In the genomic region with DNA sequence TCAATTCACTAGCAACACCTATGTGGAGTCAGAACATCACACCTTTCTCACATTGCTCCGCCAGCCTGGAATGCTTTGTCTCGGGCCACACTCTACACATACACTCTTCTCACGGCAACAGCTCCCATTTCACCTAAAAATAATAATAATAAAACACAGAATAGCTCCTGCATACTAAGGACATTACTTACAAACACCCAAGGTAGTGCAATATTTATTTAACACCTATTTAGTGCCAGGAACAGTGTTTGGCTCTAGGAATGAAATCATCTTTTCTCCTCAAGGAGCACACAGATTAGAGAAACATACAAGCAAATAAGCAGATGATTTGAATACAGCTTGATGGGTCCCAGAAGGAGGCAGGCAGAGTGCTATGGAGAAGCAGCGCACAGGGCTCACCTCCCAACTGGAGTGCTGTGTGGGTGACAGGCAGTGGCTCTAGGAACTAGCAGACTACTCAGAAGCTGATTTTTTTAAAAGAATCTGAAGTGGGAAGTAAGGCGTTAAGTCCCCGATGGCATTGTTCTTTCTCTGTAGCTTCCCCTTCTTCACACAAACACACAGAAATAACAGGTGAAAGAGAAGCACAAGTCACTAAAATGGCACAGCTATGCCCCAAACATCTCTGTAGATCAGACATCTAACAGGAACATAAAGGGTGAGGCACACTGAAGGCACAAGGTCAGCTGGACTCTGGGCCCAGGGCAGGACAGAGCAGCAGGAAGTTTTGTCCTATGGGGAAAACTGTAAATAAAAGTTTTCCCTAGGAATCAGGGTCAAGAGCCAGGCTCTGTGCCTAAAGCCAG, we compare ENCODE assay signal across 1 cellular context.
A peak's percentile ranks its signal among the peaks of the same experiment; 100 is the strongest.
TF ChIP-seq lines count a peak whose summit lies in the region.

No MANE protein-coding gene starts in this region.

TF ChIP-seq in HepG2, 621 proteins besides CTCF, POLR2A, EP300 and RAD21 (continued from another document and continues in another):
- TF ChIP-seq, protein P1, sequence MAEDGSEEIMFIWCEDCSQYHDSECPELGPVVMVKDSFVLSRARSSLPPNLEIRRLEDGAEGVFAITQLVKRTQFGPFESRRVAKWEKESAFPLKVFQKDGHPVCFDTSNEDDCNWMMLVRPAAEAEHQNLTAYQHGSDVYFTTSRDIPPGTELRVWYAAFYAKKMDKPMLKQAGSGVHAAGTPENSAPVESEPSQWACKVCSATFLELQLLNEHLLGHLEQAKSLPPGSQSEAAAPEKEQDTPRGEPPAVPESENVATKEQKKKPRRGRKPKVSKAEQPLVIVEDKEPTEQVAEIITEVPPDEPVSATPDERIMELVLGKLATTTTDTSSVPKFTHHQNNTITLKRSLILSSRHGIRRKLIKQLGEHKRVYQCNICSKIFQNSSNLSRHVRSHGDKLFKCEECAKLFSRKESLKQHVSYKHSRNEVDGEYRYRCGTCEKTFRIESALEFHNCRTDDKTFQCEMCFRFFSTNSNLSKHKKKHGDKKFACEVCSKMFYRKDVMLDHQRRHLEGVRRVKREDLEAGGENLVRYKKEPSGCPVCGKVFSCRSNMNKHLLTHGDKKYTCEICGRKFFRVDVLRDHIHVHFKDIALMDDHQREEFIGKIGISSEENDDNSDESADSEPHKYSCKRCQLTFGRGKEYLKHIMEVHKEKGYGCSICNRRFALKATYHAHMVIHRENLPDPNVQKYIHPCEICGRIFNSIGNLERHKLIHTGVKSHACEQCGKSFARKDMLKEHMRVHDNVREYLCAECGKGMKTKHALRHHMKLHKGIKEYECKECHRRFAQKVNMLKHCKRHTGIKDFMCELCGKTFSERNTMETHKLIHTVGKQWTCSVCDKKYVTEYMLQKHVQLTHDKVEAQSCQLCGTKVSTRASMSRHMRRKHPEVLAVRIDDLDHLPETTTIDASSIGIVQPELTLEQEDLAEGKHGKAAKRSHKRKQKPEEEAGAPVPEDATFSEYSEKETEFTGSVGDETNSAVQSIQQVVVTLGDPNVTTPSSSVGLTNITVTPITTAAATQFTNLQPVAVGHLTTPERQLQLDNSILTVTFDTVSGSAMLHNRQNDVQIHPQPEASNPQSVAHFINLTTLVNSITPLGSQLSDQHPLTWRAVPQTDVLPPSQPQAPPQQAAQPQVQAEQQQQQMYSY (CRISPR knock-in tag; IDR thresholded peaks at IDR 0.05), result no peak
- TF ChIP-seq, protein P2, sequence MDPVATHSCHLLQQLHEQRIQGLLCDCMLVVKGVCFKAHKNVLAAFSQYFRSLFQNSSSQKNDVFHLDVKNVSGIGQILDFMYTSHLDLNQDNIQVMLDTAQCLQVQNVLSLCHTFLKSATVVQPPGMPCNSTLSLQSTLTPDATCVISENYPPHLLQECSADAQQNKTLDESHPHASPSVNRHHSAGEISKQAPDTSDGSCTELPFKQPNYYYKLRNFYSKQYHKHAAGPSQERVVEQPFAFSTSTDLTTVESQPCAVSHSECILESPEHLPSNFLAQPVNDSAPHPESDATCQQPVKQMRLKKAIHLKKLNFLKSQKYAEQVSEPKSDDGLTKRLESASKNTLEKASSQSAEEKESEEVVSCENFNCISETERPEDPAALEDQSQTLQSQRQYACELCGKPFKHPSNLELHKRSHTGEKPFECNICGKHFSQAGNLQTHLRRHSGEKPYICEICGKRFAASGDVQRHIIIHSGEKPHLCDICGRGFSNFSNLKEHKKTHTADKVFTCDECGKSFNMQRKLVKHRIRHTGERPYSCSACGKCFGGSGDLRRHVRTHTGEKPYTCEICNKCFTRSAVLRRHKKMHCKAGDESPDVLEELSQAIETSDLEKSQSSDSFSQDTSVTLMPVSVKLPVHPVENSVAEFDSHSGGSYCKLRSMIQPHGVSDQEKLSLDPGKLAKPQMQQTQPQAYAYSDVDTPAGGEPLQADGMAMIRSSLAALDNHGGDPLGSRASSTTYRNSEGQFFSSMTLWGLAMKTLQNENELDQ (CRISPR knock-in tag; IDR thresholded peaks at IDR 0.05; ENCODE audit: borderline replicate concordance), result no peak
- TF ChIP-seq SNRNP70 (IDR thresholded peaks at IDR 0.05; ENCODE audit: low read depth, low read length), result no peak
- TF ChIP-seq, protein P3, sequence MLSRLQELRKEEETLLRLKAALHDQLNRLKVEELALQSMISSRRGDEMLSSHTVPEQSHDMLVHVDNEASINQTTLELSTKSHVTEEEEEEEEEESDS (CRISPR knock-in tag; IDR thresholded peaks at IDR 0.05; ENCODE audit: borderline replicate concordance), result no peak
- no peak for TF ChIP-seq ZNF792 (CRISPR knock-in tag; IDR thresholded peaks at IDR 0.05)
- no peak for TF ChIP-seq YY1 (IDR thresholded peaks at IDR 0.05; ENCODE audit: insufficient read depth, insufficient replicate concordance, low read depth, low read length)
- TF ChIP-seq ZNF546 (CRISPR knock-in tag; conservative IDR thresholded peaks at IDR 0.05), result no peak
- TF ChIP-seq, protein P4, sequence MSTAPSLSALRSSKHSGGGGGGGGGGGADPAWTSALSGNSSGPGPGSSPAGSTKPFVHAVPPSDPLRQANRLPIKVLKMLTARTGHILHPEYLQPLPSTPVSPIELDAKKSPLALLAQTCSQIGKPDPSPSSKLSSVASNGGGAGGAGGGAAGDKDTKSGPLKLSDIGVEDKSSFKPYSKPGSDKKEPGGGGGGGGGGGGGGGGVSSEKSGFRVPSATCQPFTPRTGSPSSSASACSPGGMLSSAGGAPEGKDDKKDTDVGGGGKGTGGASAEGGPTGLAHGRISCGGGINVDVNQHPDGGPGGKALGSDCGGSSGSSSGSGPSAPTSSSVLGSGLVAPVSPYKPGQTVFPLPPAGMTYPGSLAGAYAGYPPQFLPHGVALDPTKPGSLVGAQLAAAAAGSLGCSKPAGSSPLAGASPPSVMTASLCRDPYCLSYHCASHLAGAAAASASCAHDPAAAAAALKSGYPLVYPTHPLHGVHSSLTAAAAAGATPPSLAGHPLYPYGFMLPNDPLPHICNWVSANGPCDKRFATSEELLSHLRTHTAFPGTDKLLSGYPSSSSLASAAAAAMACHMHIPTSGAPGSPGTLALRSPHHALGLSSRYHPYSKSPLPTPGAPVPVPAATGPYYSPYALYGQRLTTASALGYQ (CRISPR knock-in tag; IDR thresholded peaks at IDR 0.05), result no peak
- no peak for TF ChIP-seq MBNL3 (CRISPR knock-in tag; conservative IDR thresholded peaks at IDR 0.05)
- TF ChIP-seq JUNB (CRISPR knock-in tag; IDR thresholded peaks at IDR 0.05; ENCODE audit: borderline replicate concordance), result no peak
- no peak for TF ChIP-seq ZNF367 (CRISPR knock-in tag; IDR thresholded peaks at IDR 0.05; ENCODE audit: borderline replicate concordance)
- TF ChIP-seq HDAC6 (IDR thresholded peaks at IDR 0.05; ENCODE audit: low read depth, low read length), result no peak
- TF ChIP-seq, protein P5, sequence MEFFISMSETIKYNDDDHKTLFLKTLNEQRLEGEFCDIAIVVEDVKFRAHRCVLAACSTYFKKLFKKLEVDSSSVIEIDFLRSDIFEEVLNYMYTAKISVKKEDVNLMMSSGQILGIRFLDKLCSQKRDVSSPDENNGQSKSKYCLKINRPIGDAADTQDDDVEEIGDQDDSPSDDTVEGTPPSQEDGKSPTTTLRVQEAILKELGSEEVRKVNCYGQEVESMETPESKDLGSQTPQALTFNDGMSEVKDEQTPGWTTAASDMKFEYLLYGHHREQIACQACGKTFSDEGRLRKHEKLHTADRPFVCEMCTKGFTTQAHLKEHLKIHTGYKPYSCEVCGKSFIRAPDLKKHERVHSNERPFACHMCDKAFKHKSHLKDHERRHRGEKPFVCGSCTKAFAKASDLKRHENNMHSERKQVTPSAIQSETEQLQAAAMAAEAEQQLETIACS (CRISPR knock-in tag; IDR thresholded peaks at IDR 0.05), result no peak
- no peak for TF ChIP-seq SIN3A (IDR thresholded peaks at IDR 0.05; ENCODE audit: borderline replicate concordance, low read depth, low read length)
- TF ChIP-seq NCOA1 (CRISPR knock-in tag; IDR thresholded peaks at IDR 0.05), result no peak
- TF ChIP-seq NCOR1 (IDR thresholded peaks at IDR 0.05; ENCODE audit: borderline replicate concordance, low read length), result no peak
- TF ChIP-seq ZFP41 (CRISPR knock-in tag; IDR thresholded peaks at IDR 0.05; ENCODE audit: borderline replicate concordance), result no peak
- no peak for TF ChIP-seq RORA (CRISPR knock-in tag; IDR thresholded peaks at IDR 0.05)
- TF ChIP-seq ZNF343 (CRISPR knock-in tag; IDR thresholded peaks at IDR 0.05), result no peak
- no peak for TF ChIP-seq GLI4 (CRISPR knock-in tag; IDR thresholded peaks at IDR 0.05; ENCODE audit: borderline replicate concordance)
- no peak for TF ChIP-seq ZNF879 (CRISPR knock-in tag; IDR thresholded peaks at IDR 0.05)
- no peak for TF ChIP-seq ZNF225 (CRISPR knock-in tag; IDR thresholded peaks at IDR 0.05)
- TF ChIP-seq GTF2F1 (IDR thresholded peaks at IDR 0.05; ENCODE audit: low read length), result no peak
- TF ChIP-seq MYC (CRISPR knock-in tag; IDR thresholded peaks at IDR 0.05; ENCODE audit: borderline replicate concordance), result no peak; the same call in 1 of the 2 replicates
- peak; percentile 55; the same call in 1 of the 2 replicates for TF ChIP-seq FOXA3 (CRISPR knock-in tag; IDR thresholded peaks at IDR 0.05)
- TF ChIP-seq, protein P6, sequence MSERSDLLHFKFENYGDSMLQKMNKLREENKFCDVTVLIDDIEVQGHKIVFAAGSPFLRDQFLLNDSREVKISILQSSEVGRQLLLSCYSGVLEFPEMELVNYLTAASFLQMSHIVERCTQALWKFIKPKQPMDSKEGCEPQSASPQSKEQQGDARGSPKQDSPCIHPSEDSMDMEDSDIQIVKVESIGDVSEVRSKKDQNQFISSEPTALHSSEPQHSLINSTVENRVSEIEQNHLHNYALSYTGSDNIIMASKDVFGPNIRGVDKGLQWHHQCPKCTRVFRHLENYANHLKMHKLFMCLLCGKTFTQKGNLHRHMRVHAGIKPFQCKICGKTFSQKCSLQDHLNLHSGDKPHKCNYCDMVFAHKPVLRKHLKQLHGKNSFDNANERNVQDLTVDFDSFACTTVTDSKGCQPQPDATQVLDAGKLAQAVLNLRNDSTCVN (CRISPR knock-in tag; IDR thresholded peaks at IDR 0.05; ENCODE audit: borderline replicate concordance), result no peak
- no peak for TF ChIP-seq RFXAP (CRISPR knock-in tag; IDR thresholded peaks at IDR 0.05; ENCODE audit: borderline replicate concordance)
- no peak for TF ChIP-seq ZNF350 (CRISPR knock-in tag; IDR thresholded peaks at IDR 0.05; ENCODE audit: borderline replicate concordance, low read depth)
- TF ChIP-seq, protein P7, sequence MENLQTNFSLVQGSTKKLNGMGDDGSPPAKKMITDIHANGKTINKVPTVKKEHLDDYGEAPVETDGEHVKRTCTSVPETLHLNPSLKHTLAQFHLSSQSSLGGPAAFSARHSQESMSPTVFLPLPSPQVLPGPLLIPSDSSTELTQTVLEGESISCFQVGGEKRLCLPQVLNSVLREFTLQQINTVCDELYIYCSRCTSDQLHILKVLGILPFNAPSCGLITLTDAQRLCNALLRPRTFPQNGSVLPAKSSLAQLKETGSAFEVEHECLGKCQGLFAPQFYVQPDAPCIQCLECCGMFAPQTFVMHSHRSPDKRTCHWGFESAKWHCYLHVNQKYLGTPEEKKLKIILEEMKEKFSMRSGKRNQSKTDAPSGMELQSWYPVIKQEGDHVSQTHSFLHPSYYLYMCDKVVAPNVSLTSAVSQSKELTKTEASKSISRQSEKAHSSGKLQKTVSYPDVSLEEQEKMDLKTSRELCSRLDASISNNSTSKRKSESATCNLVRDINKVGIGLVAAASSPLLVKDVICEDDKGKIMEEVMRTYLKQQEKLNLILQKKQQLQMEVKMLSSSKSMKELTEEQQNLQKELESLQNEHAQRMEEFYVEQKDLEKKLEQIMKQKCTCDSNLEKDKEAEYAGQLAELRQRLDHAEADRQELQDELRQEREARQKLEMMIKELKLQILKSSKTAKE (CRISPR knock-in tag; IDR thresholded peaks at IDR 0.05; ENCODE audit: borderline replicate concordance), result no peak
- no peak for TF ChIP-seq TOPORS (CRISPR knock-in tag; IDR thresholded peaks at IDR 0.05)
- TF ChIP-seq ZNF101 (CRISPR knock-in tag; IDR thresholded peaks at IDR 0.05; ENCODE audit: borderline replicate concordance, low read depth), result no peak
- no peak for TF ChIP-seq MAF1 (CRISPR knock-in tag; IDR thresholded peaks at IDR 0.05; ENCODE audit: borderline replicate concordance)
- TF ChIP-seq, protein P8, sequence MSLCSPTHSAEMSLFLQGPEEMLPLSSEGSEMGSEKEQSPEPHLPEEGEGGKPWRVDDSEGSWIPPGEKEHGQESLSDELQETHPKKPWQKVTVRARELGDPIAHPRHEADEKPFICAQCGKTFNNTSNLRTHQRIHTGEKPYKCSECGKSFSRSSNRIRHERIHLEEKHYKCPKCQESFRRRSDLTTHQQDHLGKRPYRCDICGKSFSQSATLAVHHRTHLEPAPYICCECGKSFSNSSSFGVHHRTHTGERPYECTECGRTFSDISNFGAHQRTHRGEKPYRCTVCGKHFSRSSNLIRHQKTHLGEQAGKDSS (CRISPR knock-in tag; IDR thresholded peaks at IDR 0.05; ENCODE audit: borderline replicate concordance, low read depth), result no peak
- no peak for TF ChIP-seq FOXA1 (IDR thresholded peaks at IDR 0.05)
- TF ChIP-seq FOXA1 (CRISPR knock-in tag; IDR thresholded peaks at IDR 0.05), result no peak
- no peak for TF ChIP-seq U2AF2 (IDR thresholded peaks at IDR 0.05; ENCODE audit: low read depth, low read length)
- TF ChIP-seq BCL6 (CRISPR knock-in tag; IDR thresholded peaks at IDR 0.05), result peak; percentile 48; the same call in 1 of the 2 replicates
- no peak for TF ChIP-seq ATAD3A (CRISPR knock-in tag; IDR thresholded peaks at IDR 0.05)
- TF ChIP-seq ZNF746 (CRISPR knock-in tag; IDR thresholded peaks at IDR 0.05), result no peak
- TF ChIP-seq, protein P9, sequence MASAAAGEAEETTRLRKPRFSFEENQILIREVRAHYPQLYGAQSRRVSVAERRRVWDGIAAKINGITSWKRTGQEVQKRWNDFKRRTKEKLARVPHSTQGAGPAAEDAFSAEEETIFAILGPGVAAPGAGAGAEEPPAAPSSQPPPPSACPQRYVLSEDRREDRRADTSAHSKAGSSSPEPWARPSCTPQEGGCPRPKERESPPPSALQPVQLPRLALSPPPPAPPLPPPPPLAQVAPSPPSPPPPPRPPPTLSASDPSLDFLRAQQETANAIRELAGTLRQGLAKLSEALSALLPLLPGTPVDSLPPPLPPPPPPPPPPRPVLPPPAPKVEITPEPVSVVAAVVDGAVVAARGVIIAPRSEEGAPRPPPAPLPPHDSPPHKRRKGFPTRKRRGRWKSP (CRISPR knock-in tag; IDR thresholded peaks at IDR 0.05), result no peak
- no peak for TF ChIP-seq ZNF12 (CRISPR knock-in tag; IDR thresholded peaks at IDR 0.05)
- no peak for TF ChIP-seq PHF20 (CRISPR knock-in tag; IDR thresholded peaks at IDR 0.05)
- TF ChIP-seq, protein P10, sequence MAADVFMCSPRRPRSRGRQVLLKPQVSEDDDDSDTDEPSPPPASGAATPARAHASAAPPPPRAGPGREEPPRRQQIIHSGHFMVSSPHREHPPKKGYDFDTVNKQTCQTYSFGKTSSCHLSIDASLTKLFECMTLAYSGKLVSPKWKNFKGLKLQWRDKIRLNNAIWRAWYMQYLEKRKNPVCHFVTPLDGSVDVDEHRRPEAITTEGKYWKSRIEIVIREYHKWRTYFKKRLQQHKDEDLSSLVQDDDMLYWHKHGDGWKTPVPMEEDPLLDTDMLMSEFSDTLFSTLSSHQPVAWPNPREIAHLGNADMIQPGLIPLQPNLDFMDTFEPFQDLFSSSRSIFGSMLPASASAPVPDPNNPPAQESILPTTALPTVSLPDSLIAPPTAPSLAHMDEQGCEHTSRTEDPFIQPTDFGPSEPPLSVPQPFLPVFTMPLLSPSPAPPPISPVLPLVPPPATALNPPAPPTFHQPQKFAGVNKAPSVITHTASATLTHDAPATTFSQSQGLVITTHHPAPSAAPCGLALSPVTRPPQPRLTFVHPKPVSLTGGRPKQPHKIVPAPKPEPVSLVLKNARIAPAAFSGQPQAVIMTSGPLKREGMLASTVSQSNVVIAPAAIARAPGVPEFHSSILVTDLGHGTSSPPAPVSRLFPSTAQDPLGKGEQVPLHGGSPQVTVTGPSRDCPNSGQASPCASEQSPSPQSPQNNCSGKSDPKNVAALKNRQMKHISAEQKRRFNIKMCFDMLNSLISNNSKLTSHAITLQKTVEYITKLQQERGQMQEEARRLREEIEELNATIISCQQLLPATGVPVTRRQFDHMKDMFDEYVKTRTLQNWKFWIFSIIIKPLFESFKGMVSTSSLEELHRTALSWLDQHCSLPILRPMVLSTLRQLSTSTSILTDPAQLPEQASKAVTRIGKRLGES (CRISPR knock-in tag; IDR thresholded peaks at IDR 0.05; ENCODE audit: borderline replicate concordance), result no peak
- TF ChIP-seq ZNF607 (CRISPR knock-in tag; IDR thresholded peaks at IDR 0.05; ENCODE audit: borderline replicate concordance), result no peak
